9 cellular contexts compared by ENCODE assay signal in genomic region chr1:111204923-111205723, GRCh38. TPM values are rescaled to one million over a fixed set of nuclear protein-coding genes. Genes with fewer than 3 reads are reported as not detected.
A peak's percentile ranks its signal among the peaks of the same experiment; 100 is the strongest.
DNase-seq lines count a peak whose midpoint lies in the region; ATAC-seq, FAIRE-seq and TF ChIP-seq lines count a peak whose summit lies in the region.
"Had no signal": no experiment of that assay in that cellular context is flagged by ENCODE, and none has a peak within 500 bp of the region (broad histone marks: within the 10 kb centered on the region; RNA-seq: fewer than 3 reads in every experiment).

No MANE protein-coding gene starts in this region.

- H3K9ac ChIP-seq in OCI-LY1 (ENCODE audit: low read length) (peak overlapping the region; percentile 99), skeletal muscle satellite cell (ENCODE audit: low read depth, low read length) (no peak overlapping the region)

- H3F3A ChIP-seq in OCI-LY1 (ENCODE audit: insufficient read depth, low read length) = peaks cover 6% of the 10 kb centered on the region; the same call in 1 of the 2 replicates

- peak overlapping the region; percentile 75 for H3K4me3 ChIP-seq in OCI-LY1 (ENCODE audit: low read depth, low read length, poor library complexity, severe bottlenecking)
- H3K4me3 ChIP-seq in effector memory CD4-positive, alpha-beta T cell (ENCODE audit: insufficient read depth, low read depth, low read length, poor library complexity, severe bottlenecking) = peak overlapping the region; percentile 65
- H3K4me3 ChIP-seq in skeletal muscle satellite cell (ENCODE audit: low read length) = no peak overlapping the region

- ATAC-seq in HG03196 (IDR thresholded peaks at IDR 0.05; ENCODE audit: unreplicated experiment) (no peak), HG02852 (IDR thresholded peaks at IDR 0.05; ENCODE audit: unreplicated experiment) (no peak)

- H4K20me1 ChIP-seq in OCI-LY1 (ENCODE audit: insufficient read depth, low read length) = no peaks in the 10 kb centered on the region

- H3K4me1 ChIP-seq in OCI-LY1 (ENCODE audit: insufficient read depth, low read length, severe bottlenecking) (peaks cover 67% of the 10 kb centered on the region), skeletal muscle satellite cell (ENCODE audit: control insufficient read depth, insufficient read depth, low read length) (peaks cover 4% of the 10 kb centered on the region)
- H3K4me1 ChIP-seq in effector memory CD4-positive, alpha-beta T cell (ENCODE audit: control insufficient read depth, insufficient read depth, low read length, poor library complexity, severe bottlenecking) = peaks cover 41% of the 10 kb centered on the region

- H2AFZ ChIP-seq in OCI-LY1 (ENCODE audit: low read length) = no peak overlapping the region

- H3K9me2 ChIP-seq in OCI-LY1 (ENCODE audit: low read depth, low read length) = no peaks in the 10 kb centered on the region

- peak; percentile 14; the same call in 1 of the 2 replicates for TF ChIP-seq POLR2A in GM12891 (IDR thresholded peaks at IDR 0.05; ENCODE audit: low read depth, low read length)

- peaks cover 23% of the 10 kb centered on the region; the same call in 1 of the 2 replicates for H3K36me3 ChIP-seq in OCI-LY1 (ENCODE audit: insufficient read depth, low read length)
- no peaks in the 10 kb centered on the region for H3K36me3 ChIP-seq in effector memory CD4-positive, alpha-beta T cell (ENCODE audit: control insufficient read depth, insufficient read depth, low read length)
- H3K36me3 ChIP-seq in skeletal muscle satellite cell (ENCODE audit: insufficient read depth, low read length) = no peaks in the 10 kb centered on the region
- H3K36me3 ChIP-seq: tibial artery had no signal

- H3K9me3 ChIP-seq in OCI-LY1 (ENCODE audit: low read length) = no peaks in the 10 kb centered on the region
- no peaks in the 10 kb centered on the region for H3K9me3 ChIP-seq in effector memory CD4-positive, alpha-beta T cell (ENCODE audit: control insufficient read depth, low read length)
- H3K9me3 ChIP-seq in skeletal muscle satellite cell (replicated peaks; ENCODE audit: low read length) = no peaks in the 10 kb centered on the region
- H3K9me3 ChIP-seq: tibial artery had no signal

- no peak for TF ChIP-seq CTCF in OCI-LY1 (IDR thresholded peaks at IDR 0.05; ENCODE audit: low read length)

- H3K27me3 ChIP-seq in OCI-LY1 (ENCODE audit: insufficient read depth, low read length) (no peaks in the 10 kb centered on the region), skeletal muscle satellite cell (ENCODE audit: control insufficient read depth, insufficient read depth, low read length) (peaks cover 67% of the 10 kb centered on the region)
- H3K27me3 ChIP-seq in effector memory CD4-positive, alpha-beta T cell (replicated peaks; ENCODE audit: control insufficient read depth, insufficient read depth, low read length, poor library complexity, severe bottlenecking) = no peaks in the 10 kb centered on the region

- FAIRE-seq in GM12891 (lab: Jason Lieb, UNC) = peak; percentile 87
- no peak for FAIRE-seq in HTR-8/SVneo (lab: Jason Lieb, UNC)

- DNase-seq in GM12891 (ENCODE audit: insufficient read length, low spot score) = no peak
- DNase-seq in effector memory CD4-positive, alpha-beta T cell = no peak
- DNase-seq in HTR-8/SVneo (ENCODE audit: insufficient read length, low spot score) = no peak

- H3K27ac ChIP-seq in OCI-LY1 (ENCODE audit: low read depth, low read length, poor library complexity, severe bottlenecking) = peak overlapping the region; percentile 89
- peak overlapping the region; percentile 92 for H3K27ac ChIP-seq in effector memory CD4-positive, alpha-beta T cell (ENCODE audit: insufficient read depth, low read length, poor library complexity, severe bottlenecking)

- H3K4me2 ChIP-seq in OCI-LY1 (ENCODE audit: low read length) (peak overlapping the region; percentile 87), skeletal muscle satellite cell (ENCODE audit: low read length) (peak overlapping the region; percentile 86)

- H3K79me2 ChIP-seq in OCI-LY1 (ENCODE audit: insufficient read depth, low read length) = peaks cover 10% of the 10 kb centered on the region; the same call in 1 of the 2 replicates

TF ChIP-seq in GM12891, 5 proteins besides CTCF, POLR2A, EP300 and RAD21:
- TF ChIP-seq TAF1 (IDR thresholded peaks at IDR 0.05; ENCODE audit: low read depth, low read length) (no peak), PAX5 (IDR thresholded peaks at IDR 0.05; ENCODE audit: insufficient read depth, low read length, severe bottlenecking) (no peak), POLR2AphosphoS5 (IDR thresholded peaks at IDR 0.05; ENCODE audit: low read depth, low read length) (peak; percentile 39; the same call in 1 of the 2 replicates), SPI1 (IDR thresholded peaks at IDR 0.05; ENCODE audit: low read depth, low read length) (peak; percentile 90), POU2F2 (IDR thresholded peaks at IDR 0.05; ENCODE audit: low read depth, low read length) (no peak)

RNA-seq across cellular contexts. Expression of gene DENND2D, which starts 4.7 kb away (rescaled TPM):
- 33.0 TPM for polyA plus RNA-seq in GM12891 (2012; ENCODE audit: low read depth, missing spikeins)
- total RNA-seq in skeletal muscle satellite cell (2012; rRNA removed) = 1.3 and 3.0 TPM in 2 replicates
- polyA plus RNA-seq: neural cell had no signal

RNA-seq across cellular contexts. Expression of gene CHI3L2, which starts 22.4 kb away (rescaled TPM):
- 273 TPM for polyA plus RNA-seq in GM12891 (2012; ENCODE audit: low read depth, missing spikeins)
- 2.3 and 6.1 TPM in 2 replicates for total RNA-seq in skeletal muscle satellite cell (2012; rRNA removed)
- polyA plus RNA-seq: neural cell had no signal
